Comparison of ENCODE assay signal across 21 cellular contexts in the genomic region with DNA sequence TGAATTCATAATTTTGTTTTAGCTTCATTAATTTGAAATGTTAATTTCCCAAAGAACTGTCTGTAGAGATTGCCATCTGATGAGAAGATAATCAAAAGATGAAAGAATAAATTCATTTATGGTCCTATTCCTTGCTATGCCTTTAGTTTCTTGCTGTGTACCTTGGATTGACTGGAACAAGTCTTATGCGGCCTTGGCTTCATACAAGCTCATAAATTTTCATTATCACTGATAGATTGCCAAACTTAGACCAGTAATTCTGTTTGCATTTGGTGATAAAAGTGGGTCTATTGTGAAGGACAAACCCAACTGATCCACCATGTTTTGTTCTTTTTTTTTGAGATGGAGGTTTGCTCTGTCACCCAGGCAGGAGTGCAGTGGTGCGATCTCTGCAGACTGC. TPM values are rescaled to one million over a fixed set of nuclear protein-coding genes. Genes with fewer than 3 reads are reported as not detected.
DNase-seq lines count a peak whose midpoint lies in the region; ATAC-seq and TF ChIP-seq lines count a peak whose summit lies in the region.
"Had no signal": no experiment of that assay in that cellular context is flagged by ENCODE, and none has a peak within 500 bp of the region (broad histone marks: within the 10 kb centered on the region; RNA-seq: fewer than 3 reads in every experiment).

No MANE protein-coding gene starts in this region.

- H3K4me1 Mint-ChIP-seq in activated naive CD4-positive, alpha-beta T cell treated with anti-CD3 and anti-CD28 coated beads, Interleukin-2, amount 10 ng/mL, durations not matched to agents 7 days and 5 days, result peaks cover 18% of the 10 kb centered on the region
- H3K4me1 Mint-ChIP-seq in naive B cell, result peaks cover 27 to 61% (median 34%) of the 10 kb centered on the region in 3 donors
- H3K4me1 Mint-ChIP-seq: GM23338, H9 had no signal

- CTCF ChIA-PET in activated naive CD4-positive, alpha-beta T cell treated with anti-CD3 and anti-CD28 coated beads, Interleukin-2, amount 10 ng/mL, durations not matched to agents 7 days and 5 days (lab: Charles Lee), result no interaction called here

- no peak for DNase-seq in activated naive CD4-positive, alpha-beta T cell treated with anti-CD3 and anti-CD28 coated beads, Interleukin-2, amount 10 ng/mL, durations not matched to agents 7 days and 5 days
- DNase-seq in activated naive CD4-positive, alpha-beta T cell treated with Interleukin-2 at 50 U/mL for 16 hours, result no peak
- peak; percentile 81 for DNase-seq in LNCaP clone FGC (ENCODE audit: low read depth)
- no peak for DNase-seq in naive B cell
- DNase-seq in SW480 (ENCODE audit: low spot score), result no peak
- DNase-seq in COR-L47 (lab: John Stamatoyannopoulos, UW), result no peak
- DNase-seq: 8988T; ACHN; CD4-positive, alpha-beta T cell; CD8-positive, alpha-beta memory T cell; DMS153; EL; GDM1; H9 had no signal

- ATAC-seq in naive B cell (ENCODE audit: low read depth in 2 of 2) (no peak), GM19351 (IDR thresholded peaks at IDR 0.05; ENCODE audit: unreplicated experiment) (no peak)
- ATAC-seq: A549, GM12878, GM23338, HCT116 had no signal

- no peak for TF ChIP-seq CTCF in LNCaP clone FGC (IDR thresholded peaks at IDR 0.05; ENCODE audit: control insufficient read depth, extremely low read depth, insufficient read depth)

- H3K4me3 Mint-ChIP-seq in activated naive CD4-positive, alpha-beta T cell treated with anti-CD3 and anti-CD28 coated beads, Interleukin-2, amount 10 ng/mL, durations not matched to agents 7 days and 5 days, result no peak overlapping the region
- H3K4me3 Mint-ChIP-seq in naive B cell, result peak overlapping the region in 1 of 8 donors; percentile 69
- H3K4me3 Mint-ChIP-seq: CD14-positive monocyte; CD4-positive, alpha-beta T cell; CD8-positive, alpha-beta memory T cell; GM23338; H9 had no signal

- no peak overlapping the region for H3K4me3 ChIP-seq in LNCaP clone FGC (ENCODE audit: low read depth, low read length)
- H3K4me3 ChIP-seq: A549, BLaER1, GM12878, GM23338 had no signal

- peaks cover 72% of the 10 kb centered on the region for H3K36me3 Mint-ChIP-seq in activated naive CD4-positive, alpha-beta T cell treated with anti-CD3 and anti-CD28 coated beads, Interleukin-2, amount 10 ng/mL, durations not matched to agents 7 days and 5 days
- peaks cover 16 to 29% of the 10 kb centered on the region in 2 donors for H3K36me3 Mint-ChIP-seq in naive B cell

- H3K27ac Mint-ChIP-seq in activated naive CD4-positive, alpha-beta T cell treated with anti-CD3 and anti-CD28 coated beads, Interleukin-2, amount 10 ng/mL, durations not matched to agents 7 days and 5 days, result peak overlapping the region; percentile 52
- peak overlapping the region in 5 of 6 donors; percentile 13 to 42 (median 29) for H3K27ac Mint-ChIP-seq in naive B cell
- H3K27ac Mint-ChIP-seq: CD4-positive, alpha-beta T cell; CD8-positive, alpha-beta memory T cell; GM23338; H9 had no signal

- no peaks in the 10 kb centered on the region for H3K27me3 Mint-ChIP-seq in activated naive CD4-positive, alpha-beta T cell treated with anti-CD3 and anti-CD28 coated beads, Interleukin-2, amount 10 ng/mL, durations not matched to agents 7 days and 5 days
- no peaks in the 10 kb centered on the region for H3K27me3 Mint-ChIP-seq in naive B cell
- H3K27me3 Mint-ChIP-seq: CD4-positive, alpha-beta T cell; CD8-positive, alpha-beta memory T cell had no signal

- H3K9me3 Mint-ChIP-seq in activated naive CD4-positive, alpha-beta T cell treated with anti-CD3 and anti-CD28 coated beads, Interleukin-2, amount 10 ng/mL, durations not matched to agents 7 days and 5 days, result no peaks in the 10 kb centered on the region
- no peaks in the 10 kb centered on the region for H3K9me3 Mint-ChIP-seq in naive B cell
- H3K9me3 Mint-ChIP-seq: CD14-positive monocyte; CD4-positive, alpha-beta T cell; CD8-positive, alpha-beta memory T cell; GM23338; H9 had no signal

RNA-seq across cellular contexts. Expression of a gene that starts 48.2 kb away (rescaled TPM):
- 100 to 1,000 TPM in 5 of 6 donors, 10 to 100 TPM in 1; 68.6 to 165 (median 122) TPM for polyA plus RNA-seq in naive B cell (ENCODE audit: low read depth in 6 of 6)
